In genomic region chr22:46726986-46727317, GRCh38 we compare ENCODE assay signal across 1 cellular context.
TF ChIP-seq lines count a peak whose summit lies in the region.

No MANE protein-coding gene starts in this region.

TF ChIP-seq in K562, 482 proteins besides CTCF, POLR2A, EP300 and RAD21:
- no peak for TF ChIP-seq KDM5B (IDR thresholded peaks at IDR 0.05; ENCODE audit: insufficient replicate concordance, low read depth, low read length)
- TF ChIP-seq PKNOX1 (IDR thresholded peaks at IDR 0.05), result 0 out of 2 replicates have a peak, but pooled peaks have one; percentile 15
